In genomic region chr19:13861392-13861713, GRCh38 we compare ENCODE assay signal across 8 cellular contexts. TPM values are rescaled to one million over a fixed set of nuclear protein-coding genes. Genes with fewer than 3 reads are reported as not detected.
DNase-seq lines count a peak whose midpoint lies in the region; TF ChIP-seq lines count a peak whose summit lies in the region.

No MANE protein-coding gene starts in this region.

- H3K27ac Mint-ChIP-seq in activated naive CD4-positive, alpha-beta T cell treated with anti-CD3 and anti-CD28 coated beads, Interleukin-2, amount 10 ng/mL, durations not matched to agents 7 days and 5 days, result peak overlapping the region; percentile 85
- peak overlapping the region in 1 of 3 donors; percentile 96 for H3K27ac Mint-ChIP-seq in IgD-negative memory B cell

- H3K4me1 ChIP-seq in endocrine pancreas (ENCODE audit: control insufficient read depth, insufficient read depth, low read length) (no peaks in the 10 kb centered on the region), parathyroid adenoma (peaks cover 9% of the 10 kb centered on the region)

- peaks cover 52% of the 10 kb centered on the region for H3K27me3 Mint-ChIP-seq in activated naive CD4-positive, alpha-beta T cell treated with anti-CD3 and anti-CD28 coated beads, Interleukin-2, amount 10 ng/mL, durations not matched to agents 7 days and 5 days
- peaks cover 14% of the 10 kb centered on the region for H3K27me3 Mint-ChIP-seq in IgD-negative memory B cell

- no peaks in the 10 kb centered on the region for H3K9me3 ChIP-seq in endocrine pancreas (ENCODE audit: control insufficient read depth, low read length)
- H3K9me3 ChIP-seq in parathyroid adenoma (ENCODE audit: control insufficient read depth, low read length), result no peaks in the 10 kb centered on the region

- no peaks in the 10 kb centered on the region for H3K79me2 ChIP-seq in parathyroid adenoma

- H3K4me3 ChIP-seq in endocrine pancreas (ENCODE audit: control insufficient read depth, insufficient read depth, low read length) (no peak overlapping the region), parathyroid adenoma (ENCODE audit: low read depth, low read length) (peak overlapping the region; percentile 38)

- no peak for TF ChIP-seq CTCF in parathyroid adenoma (IDR thresholded peaks at IDR 0.05)

- peak overlapping the region; percentile 82 for H3K4me3 Mint-ChIP-seq in activated naive CD4-positive, alpha-beta T cell treated with anti-CD3 and anti-CD28 coated beads, Interleukin-2, amount 10 ng/mL, durations not matched to agents 7 days and 5 days
- H3K4me3 Mint-ChIP-seq in IgD-negative memory B cell, result peak overlapping the region; percentile 87 to 98 (median 93)

- H2AFZ ChIP-seq in parathyroid adenoma, result peak overlapping the region; percentile 100

- H3K36me3 Mint-ChIP-seq in activated naive CD4-positive, alpha-beta T cell treated with anti-CD3 and anti-CD28 coated beads, Interleukin-2, amount 10 ng/mL, durations not matched to agents 7 days and 5 days, result peaks cover 2% of the 10 kb centered on the region
- H3K36me3 Mint-ChIP-seq in IgD-negative memory B cell, result no peaks in the 10 kb centered on the region

- H3K4me2 ChIP-seq in parathyroid adenoma (ENCODE audit: low read length), result peak overlapping the region; percentile 84

- H3K27ac ChIP-seq in parathyroid adenoma, result peak overlapping the region; percentile 78

- CTCF ChIA-PET in activated naive CD4-positive, alpha-beta T cell treated with anti-CD3 and anti-CD28 coated beads, Interleukin-2, amount 10 ng/mL, durations not matched to agents 7 days and 5 days (lab: Charles Lee), result interaction anchor here (0.9 to 5.2 kb wide), 11 partner anchors 8 to 271 kb away, joined by 3 to 150 read pairs (median 8); partner anchors contain the start of genes C19orf53 and ZSWIM4

- H3K27me3 ChIP-seq in endocrine pancreas (ENCODE audit: control insufficient read depth, insufficient read depth, low read length) (no peaks in the 10 kb centered on the region), parathyroid adenoma (ENCODE audit: control insufficient read depth, insufficient read depth, low read length) (no peaks in the 10 kb centered on the region)

- H3K4me1 Mint-ChIP-seq in activated naive CD4-positive, alpha-beta T cell treated with anti-CD3 and anti-CD28 coated beads, Interleukin-2, amount 10 ng/mL, durations not matched to agents 7 days and 5 days, result peaks cover 41% of the 10 kb centered on the region
- peaks cover 11 to 16% (median 12%) of the 10 kb centered on the region in 3 donors for H3K4me1 Mint-ChIP-seq in IgD-negative memory B cell

- H3K9ac ChIP-seq in endocrine pancreas (ENCODE audit: control insufficient read depth, insufficient read depth, low read length) (peak overlapping the region; percentile 84), parathyroid adenoma (no peak overlapping the region)

- H3K36me3 ChIP-seq in endocrine pancreas (ENCODE audit: control insufficient read depth, insufficient read depth, low read length), result no peaks in the 10 kb centered on the region
- H3K36me3 ChIP-seq in parathyroid adenoma (ENCODE audit: control insufficient read depth, insufficient read depth, low read length), result no peaks in the 10 kb centered on the region

- DNase-seq in activated naive CD4-positive, alpha-beta T cell treated with anti-CD3 and anti-CD28 coated beads, Interleukin-2, amount 10 ng/mL, durations not matched to agents 7 days and 5 days, result no peak
- no peak for DNase-seq in activated naive CD4-positive, alpha-beta T cell treated with Interleukin-2 at 50 U/mL for 16 hours
- DNase-seq in stimulated activated CD4-positive, alpha-beta T cell treated with anti-CD3 and anti-CD28 coated beads, Interleukin-12 subunit alpha, Interleukin-12 subunit beta, amount 100 ng/mL, for 4 hours, result no peak
- DNase-seq in NK-92 treated with Interleukin-12 subunit alpha and Interleukin-12 subunit beta, amount 100 ng/mL, for 24 hours (lab: John Stamatoyannopoulos, UW), result no peak
- DNase-seq in midbrain (lab: John Stamatoyannopoulos, UW), result no peak

- H3K9me3 Mint-ChIP-seq in activated naive CD4-positive, alpha-beta T cell treated with anti-CD3 and anti-CD28 coated beads, Interleukin-2, amount 10 ng/mL, durations not matched to agents 7 days and 5 days, result no peaks in the 10 kb centered on the region
- H3K9me3 Mint-ChIP-seq in IgD-negative memory B cell, result no peaks in the 10 kb centered on the region

RNA-seq across cellular contexts. Expression of gene NANOS3, which starts 15.6 kb away (rescaled TPM):
- not detected for polyA plus RNA-seq in IgD-negative memory B cell

RNA-seq across cellular contexts. Expression of gene BRME1, which starts 44.6 kb away (rescaled TPM):
- not detected for polyA plus RNA-seq in IgD-negative memory B cell

RNA-seq across cellular contexts. Expression of gene CC2D1A, which starts 44.6 kb away (rescaled TPM):
- polyA plus RNA-seq in IgD-negative memory B cell, result 15.5 TPM
